8 cellular contexts compared by ENCODE assay signal in the genomic region with DNA sequence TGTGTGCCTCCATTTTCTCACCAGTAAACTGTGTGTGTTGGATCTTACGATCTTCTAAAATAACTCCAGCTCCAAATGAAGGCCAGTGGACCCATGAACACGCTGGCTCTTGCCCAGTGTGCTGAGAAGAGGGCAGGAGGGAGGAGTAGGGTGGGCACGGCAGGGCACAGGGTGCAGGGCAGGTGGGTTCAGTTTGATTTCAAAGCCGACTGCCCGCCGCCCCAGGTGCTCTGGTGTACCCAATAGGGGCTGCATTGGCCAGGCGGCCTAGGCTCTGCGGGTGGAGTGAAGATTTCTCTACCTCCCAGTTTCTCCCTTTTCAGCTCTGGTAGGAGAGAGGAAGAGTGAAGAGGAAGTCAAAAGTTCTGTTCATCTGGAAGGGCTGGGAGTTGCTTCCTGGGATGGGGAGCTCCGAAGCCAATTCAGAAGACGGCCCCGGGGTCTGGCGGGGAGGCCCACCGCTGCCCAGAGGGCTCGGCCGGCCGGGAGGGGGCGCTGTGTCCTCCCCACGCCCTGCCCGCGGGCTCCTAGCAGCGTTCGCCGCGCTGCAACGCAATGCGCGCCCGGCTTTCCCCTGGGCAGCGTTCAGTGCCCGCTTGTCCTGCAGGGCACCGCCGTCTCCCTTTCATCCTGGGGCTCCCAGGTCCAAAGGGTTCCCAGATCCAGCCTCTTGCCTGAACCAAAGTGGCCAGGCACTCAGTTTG. TPM values are rescaled to one million over a fixed set of nuclear protein-coding genes. Genes with fewer than 3 reads are reported as not detected.
DNase-seq lines count a peak whose midpoint lies in the region; ATAC-seq and TF ChIP-seq lines count a peak whose summit lies in the region.

No MANE protein-coding gene starts in this region.

- H3K9me3 ChIP-seq in MG63 (no peaks in the 10 kb centered on the region), left ventricle myocardium inferior (replicated peaks) (no peaks in the 10 kb centered on the region), gastrocnemius medialis (no peaks in the 10 kb centered on the region)

- H3K36me3 ChIP-seq in MG63 (no peaks in the 10 kb centered on the region), left ventricle myocardium inferior (no peaks in the 10 kb centered on the region), gastrocnemius medialis (no peaks in the 10 kb centered on the region)

- DNase-seq in COLO668 (lab: John Stamatoyannopoulos, UW; ENCODE audit: unreplicated experiment): peak; percentile 47
- DNase-seq in MG63: peak; percentile 32
- DNase-seq in activated T-cell treated with anti-CD3 and anti-CD28 coated beads for 48 hours (ENCODE audit: low read depth): peak; percentile 56
- no peak for DNase-seq in left ventricle myocardium inferior
- no peak for DNase-seq in gastrocnemius medialis
- DNase-seq in effector CD4-positive, alpha-beta T cell: no peak
- DNase-seq in middle frontal gyrus (ENCODE audit: extremely low spot score, low spot score): no peak

- in situ Hi-C loops in gastrocnemius medialis (cut with MboI; ENCODE audit: low sequenced_read_pairs in 4 of 4): no loop called here

- intact Hi-C loops in left ventricle myocardium inferior (cut with micrococcal nuclease) (no loop called here), gastrocnemius medialis (cut with DNase I; ENCODE audit: low total_unique reads) (no loop called here)

- TF ChIP-seq CTCF in left ventricle myocardium inferior (IDR thresholded peaks at IDR 0.05; ENCODE audit: borderline replicate concordance) (peak; percentile 53), gastrocnemius medialis (IDR thresholded peaks at IDR 0.05 in 4 of 5, conservative IDR thresholded peaks at IDR 0.05 in 1 of 5) (peak in 4 of 5 experiments; percentile 18 to 48 (median 20))

- ATAC-seq in gastrocnemius medialis (no peak), HG02981 (IDR thresholded peaks at IDR 0.05; ENCODE audit: unreplicated experiment) (no peak)

- TF ChIP-seq POLR2A in gastrocnemius medialis (IDR thresholded peaks at IDR 0.05): no peak

- no peak overlapping the region; the same call in 1 of the 2 replicates for H3K4me3 ChIP-seq in MG63
- H3K4me3 ChIP-seq in left ventricle myocardium inferior: peak overlapping the region; percentile 67
- peak overlapping the region; percentile 55 to 65 (median 58) for H3K4me3 ChIP-seq in gastrocnemius medialis

- H3K27me3 ChIP-seq in MG63 (peaks cover 63% of the 10 kb centered on the region), left ventricle myocardium inferior (ENCODE audit: low read depth) (peaks cover 97% of the 10 kb centered on the region), gastrocnemius medialis (peaks cover 26 to 40% (median 36%) of the 10 kb centered on the region in 3 donors)

- H3K4me1 ChIP-seq in left ventricle myocardium inferior: peaks cover 25% of the 10 kb centered on the region
- H3K4me1 ChIP-seq in gastrocnemius medialis: peaks cover 9 to 19% of the 10 kb centered on the region in 2 donors

- H3K27ac ChIP-seq in left ventricle myocardium inferior (replicated peaks) (no peak overlapping the region), gastrocnemius medialis (no peak overlapping the region)

RNA-seq across cellular contexts. Expression of a gene that starts 1.1 kb away (rescaled TPM):
- total RNA-seq in MG63 (2014; rRNA removed; shearing (Covaris generic); ENCODE audit: low replicate concordance): not detected in 2 replicates
- not detected for total RNA-seq in left ventricle myocardium inferior
- total RNA-seq in gastrocnemius medialis: not detected

Comparison
In these comparisons a context has a peak if more than half of its experiments do, and no peak if none do; other contexts are left out.
1. DNase-seq: peak in COLO668 (single experiment), MG63 (single experiment) and activated T-cell treated with anti-CD3 and anti-CD28 coated beads for 48 hours (single experiment); none in left ventricle myocardium inferior (single experiment), gastrocnemius medialis (0 of 2), effector CD4-positive, alpha-beta T cell (single experiment) and middle frontal gyrus (single experiment).